In genomic region chr1:172724746-172725613, GRCh38 we compare ENCODE assay signal across 9 cellular contexts.
DNase-seq lines count a peak whose midpoint lies in the region; ATAC-seq, FAIRE-seq and TF ChIP-seq lines count a peak whose summit lies in the region.
"Had no signal": no experiment of that assay in that cellular context is flagged by ENCODE, and none has a peak within 500 bp of the region (broad histone marks: within the 10 kb centered on the region; RNA-seq: fewer than 3 reads in every experiment).

No MANE protein-coding gene starts in this region.

- H3K27ac Mint-ChIP-seq in activated CD8-positive, alpha-beta T cell treated with anti-CD3 and anti-CD28 coated beads, Interleukin-2, amount 10 ng/mL, durations not matched to agents 7 days and 5 days, result no peak overlapping the region

- no peak for DNase-seq in activated CD8-positive, alpha-beta T cell treated with anti-CD3 and anti-CD28 coated beads, Interleukin-2, amount 10 ng/mL, durations not matched to agents 7 days and 5 days
- DNase-seq in urothelium cell line (ENCODE audit: low spot score) (no peak), foreskin fibroblast (no peak), heart right ventricle (no peak), DMS53 treated with DMSO at 0.1 percent for 48 hours (lab: John Stamatoyannopoulos, UW; ENCODE audit: unreplicated experiment) (no peak)
- DNase-seq: Right ventricle myocardium superior had no signal

- H3K27me3 ChIP-seq in heart right ventricle, result no peaks in the 10 kb centered on the region

- H3K4me1 ChIP-seq in heart right ventricle, result peaks cover 0 to 8% (median 0%) of the 10 kb centered on the region in 9 donors

- WGBS in heart right ventricle, 2 donors, result 90 to 93% methylated on average over 2 of the region's 2 CpGs

- H3K27ac ChIP-seq in heart right ventricle, result peak overlapping the region in 1 of 10 donors; percentile 6

- H3K36me3 Mint-ChIP-seq in activated CD8-positive, alpha-beta T cell treated with anti-CD3 and anti-CD28 coated beads, Interleukin-2, amount 10 ng/mL, durations not matched to agents 7 days and 5 days (ENCODE audit: low read depth), result peaks cover 17% of the 10 kb centered on the region

- no peak for FAIRE-seq in urothelium cell line (lab: Jason Lieb, UNC)

- H3K9me3 Mint-ChIP-seq in activated CD8-positive, alpha-beta T cell treated with anti-CD3 and anti-CD28 coated beads, Interleukin-2, amount 10 ng/mL, durations not matched to agents 7 days and 5 days (ENCODE audit: insufficient read depth), result peaks cover 16% of the 10 kb centered on the region

- no peak for TF ChIP-seq CTCF in foreskin fibroblast (IDR thresholded peaks at IDR 0.05; ENCODE audit: low read depth, low read length)
- no peak for TF ChIP-seq CTCF in heart right ventricle (IDR thresholded peaks at IDR 0.05)

- CTCF ChIA-PET in activated CD8-positive, alpha-beta T cell treated with anti-CD3 and anti-CD28 coated beads, Interleukin-2, amount 10 ng/mL, durations not matched to agents 7 days and 5 days (lab: Charles Lee), result interaction anchor here (0.5 to 6.3 kb wide), 11 partner anchors 11 to 280 kb away, joined by 3 to 92 read pairs (median 12); no protein-coding TSS in a partner anchor

- H3K4me1 Mint-ChIP-seq in activated CD8-positive, alpha-beta T cell treated with anti-CD3 and anti-CD28 coated beads, Interleukin-2, amount 10 ng/mL, durations not matched to agents 7 days and 5 days (ENCODE audit: low read depth), result peaks cover 41% of the 10 kb centered on the region

- ATAC-seq in GM18508 (IDR thresholded peaks at IDR 0.05; ENCODE audit: insufficient read depth, unreplicated experiment), result peak; percentile 72
- ATAC-seq in GM21576 (IDR thresholded peaks at IDR 0.05; ENCODE audit: unreplicated experiment), result peak; percentile 76
- peak; percentile 66 for ATAC-seq in HG03442 (IDR thresholded peaks at IDR 0.05; ENCODE audit: unreplicated experiment)
- peak; percentile 38 for ATAC-seq in activated CD8-positive, alpha-beta T cell treated with anti-CD3 and anti-CD28 coated beads, Interleukin-2, amount 10 ng/mL, durations not matched to agents 7 days and 5 days
- no peak for ATAC-seq in heart right ventricle

- POLR2A ChIA-PET in activated CD8-positive, alpha-beta T cell treated with anti-CD3 and anti-CD28 coated beads, Interleukin-2, amount 10 ng/mL, durations not matched to agents 7 days and 5 days (lab: Charles Lee), result interaction anchor here (0.6 to 2.9 kb wide), 3 partner anchors 65 to 282 kb away, joined by 3 to 10 read pairs (median 3); partner anchors contain the start of gene SUCO

- H3K4me3 ChIP-seq in foreskin fibroblast (ENCODE audit: low read depth in 1 of 2, low read length in 2 of 2) (no peak overlapping the region), heart right ventricle (no peak overlapping the region)

- H3K9me3 ChIP-seq in heart right ventricle, result peaks cover 0 to 19% (median 0%) of the 10 kb centered on the region in 11 donors

- intact Hi-C loops in heart right ventricle (cut with DNase I), result loop anchor here in 2 of 10 donors (10.0 kb wide), 1 partner anchor 270 kb away; no protein-coding TSS in a partner anchor

- no peaks in the 10 kb centered on the region for H3K27me3 Mint-ChIP-seq in activated CD8-positive, alpha-beta T cell treated with anti-CD3 and anti-CD28 coated beads, Interleukin-2, amount 10 ng/mL, durations not matched to agents 7 days and 5 days (ENCODE audit: low read depth)

- no peak overlapping the region for H3K4me3 Mint-ChIP-seq in activated CD8-positive, alpha-beta T cell treated with anti-CD3 and anti-CD28 coated beads, Interleukin-2, amount 10 ng/mL, durations not matched to agents 7 days and 5 days

- H3K36me3 ChIP-seq in heart right ventricle, result no peaks in the 10 kb centered on the region

Comparison
In these comparisons a context has a peak if more than half of its experiments do, and no peak if none do; other contexts are left out.
1. ATAC-seq: peak in GM18508 (single experiment), GM21576 (single experiment), HG03442 (single experiment) and activated CD8-positive, alpha-beta T cell treated with anti-CD3 and anti-CD28 coated beads, Interleukin-2, amount 10 ng/mL, durations not matched to agents 7 days and 5 days (single experiment); none in heart right ventricle (0 of 8).